ENCODE assay signal across 24 cellular contexts in the genomic region with DNA sequence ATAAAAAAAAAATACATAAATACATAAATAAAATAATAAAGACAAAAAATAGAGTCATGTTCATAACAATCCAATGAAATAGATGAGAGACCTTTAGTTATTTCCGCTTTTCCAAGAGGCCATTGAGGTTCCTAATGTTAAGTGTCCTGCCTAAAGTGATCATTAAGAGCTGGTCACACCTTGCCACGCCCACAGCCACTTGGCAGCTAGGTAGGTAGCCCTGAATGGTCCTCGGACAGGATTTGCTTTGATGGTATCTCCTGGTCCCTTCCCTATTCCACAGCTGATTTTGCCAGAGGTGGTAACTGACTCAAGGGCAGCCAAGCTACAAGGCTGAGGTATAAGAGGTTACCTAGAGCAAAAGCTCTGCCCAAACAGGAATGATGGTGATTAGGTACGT. TPM values are rescaled to one million over a fixed set of nuclear protein-coding genes. Genes with fewer than 3 reads are reported as not detected.
A peak's percentile ranks its signal among the peaks of the same experiment; 100 is the strongest.
DNase-seq lines count a peak whose midpoint lies in the region; ATAC-seq, FAIRE-seq and TF ChIP-seq lines count a peak whose summit lies in the region.
"Had no signal": no experiment of that assay in that cellular context is flagged by ENCODE, and none has a peak within 500 bp of the region (broad histone marks: within the 10 kb centered on the region; RNA-seq: fewer than 3 reads in every experiment).

No MANE protein-coding gene starts in this region.

- TF ChIP-seq POLR2A in IMR-90 (IDR thresholded peaks at IDR 0.05; ENCODE audit: low read depth, low read length): no peak

- H3K27ac ChIP-seq in BLaER1 (no peak overlapping the region), IMR-90 (ENCODE audit: insufficient read depth, low read length) (no peak overlapping the region), lung (ENCODE audit: low read depth in 1 of 2, low read length in 1 of 2) (no peak overlapping the region), small intestine (ENCODE audit: low read depth in 1 of 2, low read length in 1 of 2) (no peak overlapping the region)
- H3K27ac ChIP-seq: A549, C4-2B, GM23248 had no signal

- H3K27me3 ChIP-seq in BLaER1 (no peaks in the 10 kb centered on the region), IMR-90 (ENCODE audit: control insufficient read depth, insufficient read depth, low read length) (no peaks in the 10 kb centered on the region), lung (ENCODE audit: control insufficient read depth, insufficient read depth) (no peaks in the 10 kb centered on the region), small intestine (ENCODE audit: control insufficient read depth in 2 of 2, insufficient read depth in 2 of 2, low read length in 2 of 2) (no peaks in the 10 kb centered on the region)
- H3K27me3 ChIP-seq: BE2C had no signal

- peaks cover 30% of the 10 kb centered on the region for H3K4me1 ChIP-seq in BLaER1
- no peaks in the 10 kb centered on the region; the same call in 1 of the 2 replicates for H3K4me1 ChIP-seq in IMR-90 (ENCODE audit: control insufficient read depth, insufficient read depth, low read length)
- H3K4me1 ChIP-seq in lung (ENCODE audit: control insufficient read depth in 2 of 2, insufficient read depth in 2 of 2, low read length in 2 of 2): peaks cover 2 to 6% of the 10 kb centered on the region in 2 donors
- peaks cover 0 to 2% of the 10 kb centered on the region in 2 donors for H3K4me1 ChIP-seq in small intestine (ENCODE audit: control insufficient read depth in 2 of 2, insufficient read depth in 1 of 2, low read depth in 1 of 2, low read length in 1 of 2)
- H3K4me1 ChIP-seq: A549, BE2C had no signal

- H3K4ac ChIP-seq in IMR-90 (ENCODE audit: low read depth, low read length): no peak overlapping the region; the same call in 1 of the 2 replicates

- H3K18ac ChIP-seq in IMR-90 (ENCODE audit: low read depth, low read length): no peak overlapping the region

- H4K8ac ChIP-seq in IMR-90 (ENCODE audit: low read depth in 2 of 2, low read length in 2 of 2): no peak overlapping the region

- dilution Hi-C loops in IMR-90 (cut with HindIII; ENCODE audit: low sequenced_read_pairs, unreplicated experiment): no loop called here

- no peak overlapping the region for H3K56ac ChIP-seq in IMR-90 (ENCODE audit: extremely low read depth, insufficient read depth, low read length)

- H3K9ac ChIP-seq in BLaER1 (no peak overlapping the region), IMR-90 (ENCODE audit: low read depth, low read length) (no peak overlapping the region)
- H3K9ac ChIP-seq: GM23248 had no signal

- no peak overlapping the region for H2BK5ac ChIP-seq in IMR-90 (ENCODE audit: low read depth, low read length, poor library complexity, severe bottlenecking)

- intact Hi-C loops in IMR-90 (cut with micrococcal nuclease): no loop called here

- H3K4me3 ChIP-seq in BLaER1: no peak overlapping the region
- H3K4me3 ChIP-seq in IMR-90 (ENCODE audit: insufficient read depth, low read depth, low read length): no peak overlapping the region
- H3K4me3 ChIP-seq in lung: no peak overlapping the region
- no peak overlapping the region for H3K4me3 ChIP-seq in small intestine (ENCODE audit: low read depth in 1 of 2, low read length in 2 of 2)
- H3K4me3 ChIP-seq: A549, GM23248 had no signal

- H3K23ac ChIP-seq in IMR-90 (ENCODE audit: low read depth, low read length): no peak overlapping the region

- H4K91ac ChIP-seq in IMR-90 (ENCODE audit: insufficient read depth, low read depth, low read length): no peak overlapping the region

- CTCF ChIA-PET in IMR-90 (lab: Yijun Ruan, JAX): interaction anchor here (0.7 to 0.8 kb wide), 2 partner anchors 13 to 1589 kb away, joined by 3 to 4 read pairs; no protein-coding TSS in a partner anchor

- in situ Hi-C loops in IMR-90 (cut with MboI; ENCODE audit: low sequenced_read_pairs): no loop called here

- H2BK120ac ChIP-seq in IMR-90 (ENCODE audit: low read depth, low read length): no peak overlapping the region

- H2BK20ac ChIP-seq in IMR-90 (ENCODE audit: low read depth, low read length): no peak overlapping the region

- no peak for ATAC-seq in IMR-90 (ENCODE audit: low read depth)
- no peak for ATAC-seq in lung (ENCODE audit: insufficient read depth, low FRiP score)
- ATAC-seq: A549; CD8-positive, alpha-beta T cell; HCT116 had no signal

- TF ChIP-seq RAD21 in IMR-90 (IDR thresholded peaks at IDR 0.05; ENCODE audit: low read length): no peak

- H4K5ac ChIP-seq in IMR-90 (ENCODE audit: low read depth, low read length): no peak overlapping the region

- POLR2A ChIA-PET in IMR-90 (lab: Charles Lee; ENCODE audit: unreplicated experiment): no interaction called here

- H2AK5ac ChIP-seq in IMR-90 (ENCODE audit: low read depth, low read length): peak overlapping the region; percentile 60; the same call in 1 of the 2 replicates

- FAIRE-seq in small intestine (lab: Jason Lieb, UNC): no peak
- FAIRE-seq: A549, G401.6, GM12892, GM19239 had no signal

- DNase-seq in IMR-90: no peak
- peak; percentile 54 for DNase-seq in lung (ENCODE audit: low spot score)
- peak; percentile 22 for DNase-seq in small intestine
- no peak for DNase-seq in kidney glomerular epithelial cell (lab: John Stamatoyannopoulos, UW)
- DNase-seq in stimulated activated CD4-positive, alpha-beta T cell treated with anti-CD3 and anti-CD28 coated beads, Interleukin-4, amount 100 ng/mL, for 4 hours: no peak
- no peak for DNase-seq in GOT3 (lab: John Stamatoyannopoulos, UW)
- DNase-seq: 8988T; ACHN; AML-193; BE2C; Caco-2; CD4-positive, CD25-positive, alpha-beta regulatory T cell; CD8-positive, alpha-beta T cell; DMS153; DND-41; GM23248; H9 had no signal

- no CpG with 5 or more reads among the region's 4 CpGs for WGBS in IMR-90 (ENCODE audit: extremely low coverage in 2 of 2, insufficient read length in 1 of 2), 2 experiments
- 75 to 78% methylated on average over 4 of the region's 4 CpGs for WGBS in lung, 2 donors
- 75 to 77% (median 76%) methylated on average over 4 of the region's 4 CpGs for WGBS in small intestine, 3 donors

- H3K36me3 ChIP-seq in BLaER1 (no peaks in the 10 kb centered on the region), IMR-90 (ENCODE audit: control insufficient read depth, insufficient read depth, low read length) (no peaks in the 10 kb centered on the region), lung (ENCODE audit: control insufficient read depth in 2 of 2, insufficient read depth in 2 of 2, low read length in 2 of 2) (no peaks in the 10 kb centered on the region), small intestine (ENCODE audit: control insufficient read depth in 2 of 2, insufficient read depth in 2 of 2, low read length in 2 of 2) (no peaks in the 10 kb centered on the region)
- H3K36me3 ChIP-seq: BE2C had no signal

- no peak overlapping the region for H2AFZ ChIP-seq in IMR-90 (replicated peaks; ENCODE audit: low read length, poor library complexity)
- H2AFZ ChIP-seq: GM23248 had no signal

- H3K9me1 ChIP-seq in IMR-90 (ENCODE audit: insufficient read depth, low read length): no peaks in the 10 kb centered on the region

- H3K14ac ChIP-seq in IMR-90 (replicated peaks; ENCODE audit: low read depth, low read length): no peak overlapping the region

- H3K4me2 ChIP-seq in BLaER1: peak overlapping the region; percentile 22; the same call in 1 of the 2 replicates
- H3K4me2 ChIP-seq in IMR-90 (ENCODE audit: low read depth, low read length): no peak overlapping the region
- H3K4me2 ChIP-seq: A549 had no signal

- H3K79me1 ChIP-seq in IMR-90 (ENCODE audit: low read depth in 1 of 2, low read length in 2 of 2): no peaks in the 10 kb centered on the region

- H2AK9ac ChIP-seq in IMR-90 (replicated peaks; ENCODE audit: low read depth, low read length, poor library complexity): no peak overlapping the region

- TF ChIP-seq CTCF in IMR-90 (conservative IDR thresholded peaks at IDR 0.05; ENCODE audit: low read depth, low read length) (no peak), lung (IDR thresholded peaks at IDR 0.05; ENCODE audit: control extremely low read depth, extremely low read depth) (no peak)

- H4K20me1 ChIP-seq in BLaER1 (no peaks in the 10 kb centered on the region), IMR-90 (ENCODE audit: insufficient read depth, low read length) (no peaks in the 10 kb centered on the region)

- H3K9me3 ChIP-seq in BLaER1: no peaks in the 10 kb centered on the region
- H3K9me3 ChIP-seq in IMR-90 (ENCODE audit: control insufficient read depth, insufficient read depth, low read length): 0 out of 2 replicates have a peak, but pooled peaks cover 3% of the 10 kb centered on the region
- peaks cover 0 to 2% of the 10 kb centered on the region in 2 donors for H3K9me3 ChIP-seq in lung (ENCODE audit: control insufficient read depth in 2 of 2, insufficient read depth in 1 of 2, low read length in 1 of 2)
- no peaks in the 10 kb centered on the region for H3K9me3 ChIP-seq in small intestine (ENCODE audit: control insufficient read depth, low read depth)
- H3K9me3 ChIP-seq: A549, BE2C, Caco-2 had no signal

- peak overlapping the region; percentile 71; the same call in 1 of the 3 replicates for H2BK15ac ChIP-seq in IMR-90 (ENCODE audit: low read depth, low read length)

- no TSS peak for BruUV-seq in IMR-90 (replicated peaks; lab: Mats Ljungman, UMichigan)

TF ChIP-seq in IMR-90, 13 proteins besides CTCF, POLR2A, EP300 and RAD21 (continues in another document):
- TF ChIP-seq MAFK (IDR thresholded peaks at IDR 0.05; ENCODE audit: low read depth, low read length) (no peak), SMC3 (IDR thresholded peaks at IDR 0.05; ENCODE audit: low read depth, low read length) (no peak)
- TF ChIP-seq, protein P1, sequence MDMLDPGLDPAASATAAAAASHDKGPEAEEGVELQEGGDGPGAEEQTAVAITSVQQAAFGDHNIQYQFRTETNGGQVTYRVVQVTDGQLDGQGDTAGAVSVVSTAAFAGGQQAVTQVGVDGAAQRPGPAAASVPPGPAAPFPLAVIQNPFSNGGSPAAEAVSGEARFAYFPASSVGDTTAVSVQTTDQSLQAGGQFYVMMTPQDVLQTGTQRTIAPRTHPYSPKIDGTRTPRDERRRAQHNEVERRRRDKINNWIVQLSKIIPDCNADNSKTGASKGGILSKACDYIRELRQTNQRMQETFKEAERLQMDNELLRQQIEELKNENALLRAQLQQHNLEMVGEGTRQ (IDR thresholded peaks at IDR 0.05; ENCODE audit: low read depth, low read length): no peak
- TF ChIP-seq, protein P2, sequence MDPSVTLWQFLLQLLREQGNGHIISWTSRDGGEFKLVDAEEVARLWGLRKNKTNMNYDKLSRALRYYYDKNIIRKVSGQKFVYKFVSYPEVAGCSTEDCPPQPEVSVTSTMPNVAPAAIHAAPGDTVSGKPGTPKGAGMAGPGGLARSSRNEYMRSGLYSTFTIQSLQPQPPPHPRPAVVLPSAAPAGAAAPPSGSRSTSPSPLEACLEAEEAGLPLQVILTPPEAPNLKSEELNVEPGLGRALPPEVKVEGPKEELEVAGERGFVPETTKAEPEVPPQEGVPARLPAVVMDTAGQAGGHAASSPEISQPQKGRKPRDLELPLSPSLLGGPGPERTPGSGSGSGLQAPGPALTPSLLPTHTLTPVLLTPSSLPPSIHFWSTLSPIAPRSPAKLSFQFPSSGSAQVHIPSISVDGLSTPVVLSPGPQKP (IDR thresholded peaks at IDR 0.05; ENCODE audit: borderline replicate concordance, low read depth, low read length): no peak

RNA-seq across cellular contexts. Expression of a gene that starts 24.5 kb away (rescaled TPM):
- total RNA-seq in IMR-90 (2012; rRNA removed) (12.8 and 12.9 TPM in 2 replicates), lung (10 to 100 TPM; 42.2 to 99.5 TPM)
- polyA plus RNA-seq in IMR-90 (2012; rRNA removed) (10.1 and 10.2 TPM in 2 replicates), lung (10 to 100 TPM; 14.3 to 32.4 TPM), small intestine (1 to 10 TPM; 7.4 to 8.9 (median 8.6) TPM)
- 3.6 and 5.0 TPM in 2 replicates for polyA plus RNA-seq in IMR-90 (2012; cell fraction: cytosol; rRNA removed)
- polyA plus RNA-seq in IMR-90 (2012; cell fraction: nucleus; rRNA removed; ENCODE audit: low replicate concordance): 27.3 and 53.0 TPM in 2 replicates

Comparison
In these comparisons a context has a peak if more than half of its experiments do, and no peak if none do; other contexts are left out.
1. DNase-seq: peak in lung (single experiment) and small intestine (single experiment); none in IMR-90 (single experiment), kidney glomerular epithelial cell (single experiment), stimulated activated CD4-positive, alpha-beta T cell treated with anti-CD3 and anti-CD28 coated beads, Interleukin-4, amount 100 ng/mL, for 4 hours (0 of 2) and GOT3 (single experiment).